Comparison of ENCODE assay signal across 8 cellular contexts in the genomic region with DNA sequence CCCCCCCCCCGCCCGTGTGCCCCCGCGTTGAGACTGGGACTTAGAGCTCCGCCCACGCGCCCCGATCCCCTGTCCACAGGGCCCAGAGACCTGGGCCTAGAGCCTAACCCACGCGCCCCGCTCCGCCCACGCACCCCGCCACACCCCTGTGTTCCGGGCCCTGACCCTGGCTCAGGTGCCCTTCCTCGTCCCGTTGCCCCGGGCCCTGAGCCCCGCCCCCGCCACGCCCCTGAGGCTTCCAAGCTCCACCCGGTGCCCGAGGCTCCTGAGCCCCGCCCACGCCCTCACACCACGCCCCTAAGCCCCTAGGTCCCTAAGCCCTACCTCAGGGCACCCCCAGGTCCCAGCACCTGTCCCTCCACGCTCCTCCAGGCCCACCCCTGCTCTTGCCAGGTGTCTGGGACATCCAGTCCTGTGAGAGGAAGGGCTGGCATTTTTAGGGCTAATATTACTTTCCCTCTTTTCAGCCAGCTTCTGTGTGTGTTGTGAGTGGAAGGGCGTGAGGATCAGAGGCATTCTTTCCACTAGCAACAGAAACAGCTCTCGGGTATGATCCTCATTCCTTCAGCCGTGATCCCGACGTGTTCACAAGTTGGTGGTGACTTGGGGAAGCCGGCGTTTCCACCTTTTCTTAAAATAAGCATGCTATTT. TPM values are rescaled to one million over a fixed set of nuclear protein-coding genes. Genes with fewer than 3 reads are reported as not detected.
DNase-seq lines count a peak whose midpoint lies in the region; ATAC-seq and TF ChIP-seq lines count a peak whose summit lies in the region.

No MANE protein-coding gene starts in this region.

- peak overlapping the region in 9 of 11 experiments; percentile 6 to 68 (median 50); a peak in 12 of 22 replicates for H3K9ac ChIP-seq in BLaER1 treated with 17β-estradiol and CSF1 and Interleukin-3, amounts not matched to agents 10 nM and 100 nM

- no peak for TF ChIP-seq CTCF in glutamatergic neuron (IDR thresholded peaks at IDR 0.05; ENCODE audit: partially characterized antibody, unreplicated experiment)

- H3K27me3 Mint-ChIP-seq in glutamatergic neuron (ENCODE audit: unreplicated experiment), result no peaks in the 10 kb centered on the region

- H3K4me3 Mint-ChIP-seq in glutamatergic neuron (ENCODE audit: unreplicated experiment), result peak overlapping the region; percentile 34

- H3K36me3 Mint-ChIP-seq in glutamatergic neuron (ENCODE audit: unreplicated experiment), result no peaks in the 10 kb centered on the region

- no peaks in the 10 kb centered on the region for H3K9me3 ChIP-seq in BLaER1 treated with 17β-estradiol and CSF1 and Interleukin-3, amounts not matched to agents 10 nM and 100 nM (replicated peaks in 1 of 11)

- peak overlapping the region in 10 of 11 experiments; percentile 37 to 74 (median 48); a peak in 15 of 22 replicates for H3K27ac ChIP-seq in BLaER1 treated with 17β-estradiol and CSF1 and Interleukin-3, amounts not matched to agents 10 nM and 100 nM

- no peaks in the 10 kb centered on the region for H3K4me1 Mint-ChIP-seq in glutamatergic neuron (ENCODE audit: low read depth, unreplicated experiment)

- H3K9me3 Mint-ChIP-seq in glutamatergic neuron (ENCODE audit: unreplicated experiment), result no peaks in the 10 kb centered on the region

- H3K4me3 ChIP-seq in BLaER1 treated with 17β-estradiol and CSF1 and Interleukin-3, amounts not matched to agents 10 nM and 100 nM, result peak overlapping the region in 9 of 10 experiments; percentile 35 to 75 (median 49); a peak in 14 of 20 replicates

- H3K4me1 ChIP-seq in BLaER1 treated with 17β-estradiol and CSF1 and Interleukin-3, amounts not matched to agents 10 nM and 100 nM, result peaks cover 48 to 68% (median 52%) of the 10 kb centered on the region in 10 experiments

- peak overlapping the region; percentile 18 to 85 (median 48); a peak in 19 of 22 replicates for H3K4me2 ChIP-seq in BLaER1 treated with 17β-estradiol and CSF1 and Interleukin-3, amounts not matched to agents 10 nM and 100 nM

- peaks cover 0 to 30% (median 9%) of the 10 kb centered on the region in 11 experiments; a peak in 10 of 22 replicates for H4K20me1 ChIP-seq in BLaER1 treated with 17β-estradiol and CSF1 and Interleukin-3, amounts not matched to agents 10 nM and 100 nM

- no peak overlapping the region for H3K27ac Mint-ChIP-seq in glutamatergic neuron (ENCODE audit: unreplicated experiment)

- no peaks in the 10 kb centered on the region for H3K36me3 ChIP-seq in BLaER1 treated with 17β-estradiol and CSF1 and Interleukin-3, amounts not matched to agents 10 nM and 100 nM

- peak; percentile 95 for DNase-seq in RPMI8226
- DNase-seq in activated effector memory CD4-positive, alpha-beta T cell treated with anti-CD3 and anti-CD28 coated beads, Interleukin-2, amount 50 U/mL, for 16 hours, result peak; percentile 94
- peak; percentile 72 for DNase-seq in glutamatergic neuron
- peak; percentile 15 for DNase-seq in pons (ENCODE audit: low spot score)
- peak; percentile 88 for DNase-seq in ureter (ENCODE audit: low spot score)

- peaks cover 7 to 52% (median 18%) of the 10 kb centered on the region in 11 experiments; a peak in 18 of 22 replicates for H3K27me3 ChIP-seq in BLaER1 treated with 17β-estradiol and CSF1 and Interleukin-3, amounts not matched to agents 10 nM and 100 nM

- ATAC-seq in GM19372 (IDR thresholded peaks at IDR 0.05; ENCODE audit: low read depth, unreplicated experiment) (peak; percentile 67), HG03520 (IDR thresholded peaks at IDR 0.05; ENCODE audit: unreplicated experiment) (peak; percentile 65)

RNA-seq across cellular contexts. Expression of gene GPR157, which starts 0.6 kb away (rescaled TPM):
- total RNA-seq in glutamatergic neuron (ENCODE audit: unreplicated experiment), result 0.76 TPM
- 12.2 TPM for total RNA-seq in ureter

Comparison
In these comparisons a context has a peak if more than half of its experiments do, and no peak if none do; other contexts are left out.
1. Peak in every context shown above with its lines: DNase-seq, ATAC-seq, H3K4me3 ChIP-seq and H3K27ac ChIP-seq.
2. DNase-seq: peak in every context shown above with its lines; median percentile 95 in RPMI8226; 94 in activated effector memory CD4-positive, alpha-beta T cell treated with anti-CD3 and anti-CD28 coated beads, Interleukin-2, amount 50 U/mL, for 16 hours; 88 in ureter; 72 in glutamatergic neuron; 15 in pons.